ENCODE assay signal across 19 cellular contexts in the genomic region with DNA sequence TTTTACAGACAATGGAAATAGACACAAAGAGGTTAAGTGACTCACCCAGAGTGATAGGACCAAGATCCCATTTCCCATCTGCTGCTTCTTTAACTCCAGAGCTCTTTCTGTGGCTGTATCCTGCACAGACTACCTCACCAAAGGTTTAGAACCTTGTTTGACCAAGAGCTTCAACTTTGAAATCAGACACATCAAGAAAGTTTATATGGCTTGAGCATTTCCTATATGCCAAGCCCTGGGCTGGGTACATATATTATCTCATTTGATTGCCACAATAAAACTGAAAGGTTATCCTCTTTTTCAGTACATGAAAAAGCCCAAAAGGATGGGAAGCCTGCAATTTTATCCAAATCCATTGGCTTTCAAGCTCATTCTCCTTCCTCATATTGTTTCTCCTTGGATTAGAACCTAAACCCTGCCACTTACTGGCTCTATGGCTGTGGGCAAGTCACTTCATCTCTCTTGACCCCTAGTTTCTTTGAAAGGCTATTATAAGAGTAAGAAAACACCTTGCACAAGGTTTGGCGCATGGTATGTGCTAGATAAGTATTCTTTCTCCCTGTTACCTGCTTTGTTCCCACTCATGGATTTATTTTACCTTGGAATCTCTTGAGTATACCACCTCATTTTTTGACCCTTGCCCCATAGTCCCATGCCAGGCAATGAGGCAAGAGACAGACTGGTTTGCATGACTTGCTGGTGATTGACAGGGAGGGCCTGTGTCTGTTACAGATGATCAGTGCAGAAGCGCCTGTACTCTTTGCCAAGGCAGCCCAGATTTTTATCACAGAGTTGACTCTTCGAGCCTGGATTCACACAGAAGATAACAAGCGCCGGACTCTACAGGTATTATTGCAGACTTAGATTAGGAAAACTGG. TPM values are rescaled to one million over a fixed set of nuclear protein-coding genes. Genes with fewer than 3 reads are reported as not detected.
DNase-seq lines count a peak whose midpoint lies in the region; ATAC-seq, FAIRE-seq and TF ChIP-seq lines count a peak whose summit lies in the region.
"Had no signal": no experiment of that assay in that cellular context is flagged by ENCODE, and none has a peak within 500 bp of the region (broad histone marks: within the 10 kb centered on the region; RNA-seq: fewer than 3 reads in every experiment).

No MANE protein-coding gene starts in this region.

- intact Hi-C loops in activated T-helper 2 cell treated with anti-CD3 and anti-CD28 coated beads, Interferon-gamma antibody, Interleukin-2, Interleukin-4, amounts not matched to agents 10 μg/mL and 5 μg/mL and 100 μg/mL, durations not matched to agents 14 hours and 24 hours and 36 hours (cut with micrococcal nuclease), result no loop called here
- intact Hi-C loops in HepG2 (cut with micrococcal nuclease; ENCODE audit: unreplicated experiment) (no loop called here), psoas muscle (cut with DNase I) (no loop called here)

- H3K36me3 ChIP-seq in GM23338 (ENCODE audit: insufficient read depth) (peaks cover 31% of the 10 kb centered on the region), HepG2 (replicated peaks in 1 of 2; ENCODE audit: control insufficient read depth in 1 of 2, insufficient read depth in 2 of 2, low read length in 2 of 2) (peaks cover 13 to 70% of the 10 kb centered on the region in 2 experiments), psoas muscle (ENCODE audit: insufficient read depth in 1 of 2, low read depth in 1 of 2) (peaks cover 6 to 66% of the 10 kb centered on the region in 2 donors), neural progenitor cell (peaks cover 7% of the 10 kb centered on the region)

- FAIRE-seq in HepG2 (lab: Jason Lieb, UNC), result no peak
- FAIRE-seq: A549 had no signal

- H3K9me2 ChIP-seq in GM23338 (ENCODE audit: insufficient read depth), result no peaks in the 10 kb centered on the region

- no peak overlapping the region for H3K27ac ChIP-seq in GM23338 (ENCODE audit: low read depth)
- H3K27ac ChIP-seq in HepG2 (ENCODE audit: extremely low read length, insufficient read depth, low read length), result no peak overlapping the region
- H3K27ac ChIP-seq in psoas muscle, result peak overlapping the region; percentile 81
- no peak overlapping the region for H3K27ac ChIP-seq in neural progenitor cell
- H3K27ac ChIP-seq: A549; BLaER1 treated with 17β-estradiol and CSF1 and Interleukin-3, amounts not matched to agents 10 nM and 100 nM; KMS-11; Peyer's patch had no signal

- no peaks in the 10 kb centered on the region for H3K9me3 Mint-ChIP-seq in GM23338
- H3K9me3 Mint-ChIP-seq in activated T-helper 2 cell treated with anti-CD3 and anti-CD28 coated beads, Interferon-gamma antibody, Interleukin-2, Interleukin-4, amounts not matched to agents 10 μg/mL and 5 μg/mL and 100 μg/mL, durations not matched to agents 14 hours and 24 hours and 36 hours, result no peaks in the 10 kb centered on the region
- H3K9me3 Mint-ChIP-seq in neural progenitor cell, result no peaks in the 10 kb centered on the region
- H3K9me3 Mint-ChIP-seq in activated T-cell treated with anti-CD3 and anti-CD28 coated beads, Interleukin-2, amount 50 U/mL, for 72 hours, result no peaks in the 10 kb centered on the region
- H3K9me3 Mint-ChIP-seq: CD8-positive, alpha-beta memory T cell had no signal

- no TSS peak for BruUV-seq in HepG2 (replicated peaks; lab: Mats Ljungman, UMichigan)

- TF ChIP-seq EP300 in HepG2 (IDR thresholded peaks at IDR 0.05; ENCODE audit: low read depth in 2 of 2, low read length in 2 of 2), result no peak
- TF ChIP-seq EP300 in HepG2 (CRISPR knock-in tag; IDR thresholded peaks at IDR 0.05; ENCODE audit: borderline replicate concordance), result no peak

- TF ChIP-seq CTCF in GM23338 (conservative IDR thresholded peaks at IDR 0.05; ENCODE audit: low read depth in 2 of 2) (no peak), HepG2 (CRISPR knock-in tag; IDR thresholded peaks at IDR 0.05) (no peak), psoas muscle (IDR thresholded peaks at IDR 0.05) (no peak), neural progenitor cell (IDR thresholded peaks at IDR 0.05) (no peak)

- no peaks in the 10 kb centered on the region for H3F3A ChIP-seq in GM23338 (replicated peaks; ENCODE audit: low read depth)
- no peaks in the 10 kb centered on the region for H3F3A ChIP-seq in neural progenitor cell (ENCODE audit: low read depth)

- H3K9me3 ChIP-seq in HepG2 (ENCODE audit: low read length) (no peaks in the 10 kb centered on the region), psoas muscle (no peaks in the 10 kb centered on the region), neural progenitor cell (ENCODE audit: low read depth) (no peaks in the 10 kb centered on the region)
- H3K9me3 ChIP-seq: A549; BLaER1 treated with 17β-estradiol and CSF1 and Interleukin-3, amounts not matched to agents 10 nM and 100 nM; Peyer's patch had no signal

- no peak for TF ChIP-seq RAD21 in HepG2 (CRISPR knock-in tag; IDR thresholded peaks at IDR 0.05)

- H4K20me1 ChIP-seq in GM23338 (replicated peaks; ENCODE audit: insufficient read depth), result peaks cover 8% of the 10 kb centered on the region; the same call in 1 of the 2 replicates
- H4K20me1 ChIP-seq in HepG2 (ENCODE audit: insufficient read depth, low read length), result no peaks in the 10 kb centered on the region
- peaks cover 23% of the 10 kb centered on the region for H4K20me1 ChIP-seq in neural progenitor cell (ENCODE audit: low read depth)

- H3K4me2 ChIP-seq in GM23338 (no peak overlapping the region), HepG2 (ENCODE audit: low read depth, low read length) (no peak overlapping the region), neural progenitor cell (no peak overlapping the region)
- H3K4me2 ChIP-seq: A549, KMS-11 had no signal

- 0 out of 2 replicates have a peak overlapping the region, but pooled peaks have one; percentile 23 for H3K27ac Mint-ChIP-seq in GM23338
- H3K27ac Mint-ChIP-seq in activated T-helper 2 cell treated with anti-CD3 and anti-CD28 coated beads, Interferon-gamma antibody, Interleukin-2, Interleukin-4, amounts not matched to agents 10 μg/mL and 5 μg/mL and 100 μg/mL, durations not matched to agents 14 hours and 24 hours and 36 hours, result peak overlapping the region; percentile 58
- no peak overlapping the region for H3K27ac Mint-ChIP-seq in neural progenitor cell
- H3K27ac Mint-ChIP-seq in activated T-cell treated with anti-CD3 and anti-CD28 coated beads, Interleukin-2, amount 50 U/mL, for 72 hours, result no peak overlapping the region

- no peak for TF ChIP-seq POLR2A in HepG2 (IDR thresholded peaks at IDR 0.05; ENCODE audit: insufficient read depth in 1 of 2, low read depth in 2 of 2, low read length in 2 of 2)

- no peak for ATAC-seq in GM23338
- ATAC-seq in HepG2, result peak; percentile 41; the same call in 1 of the 3 replicates
- ATAC-seq in psoas muscle, result peak; percentile 94 to 97 (median 96)
- no peak for ATAC-seq in activated T-cell treated with anti-CD3 and anti-CD28 coated beads, Interleukin-2, amount 50 U/mL, for 72 hours (replicated peaks in 1 of 2)
- ATAC-seq: A549 had no signal

- H3K36me3 Mint-ChIP-seq in GM23338 (ENCODE audit: low read depth), result peaks cover 72% of the 10 kb centered on the region
- H3K36me3 Mint-ChIP-seq in activated T-helper 2 cell treated with anti-CD3 and anti-CD28 coated beads, Interferon-gamma antibody, Interleukin-2, Interleukin-4, amounts not matched to agents 10 μg/mL and 5 μg/mL and 100 μg/mL, durations not matched to agents 14 hours and 24 hours and 36 hours (ENCODE audit: low read depth), result peaks cover 81% of the 10 kb centered on the region
- peaks cover 36% of the 10 kb centered on the region for H3K36me3 Mint-ChIP-seq in neural progenitor cell
- peaks cover 6 to 17% of the 10 kb centered on the region in 2 donors for H3K36me3 Mint-ChIP-seq in activated T-cell treated with anti-CD3 and anti-CD28 coated beads, Interleukin-2, amount 50 U/mL, for 72 hours (ENCODE audit: insufficient read depth in 2 of 2)

- H3K4me1 ChIP-seq in GM23338 (ENCODE audit: insufficient read depth) (no peaks in the 10 kb centered on the region), HepG2 (ENCODE audit: insufficient read depth, low read length) (peaks cover 18% of the 10 kb centered on the region), psoas muscle (peaks cover 36% of the 10 kb centered on the region), neural progenitor cell (no peaks in the 10 kb centered on the region)

- no peak for DNase-seq in GM23338 (ENCODE audit: low spot score)
- no peak for DNase-seq in activated T-helper 2 cell treated with anti-CD3 and anti-CD28 coated beads, Interferon-gamma antibody, Interleukin-2, Interleukin-4, amounts not matched to agents 10 μg/mL and 5 μg/mL and 100 μg/mL, durations not matched to agents 14 hours and 24 hours and 36 hours (ENCODE audit: low spot score)
- DNase-seq in HepG2 (ENCODE audit: low spot score), result no peak
- peak in 1 of 2 donors; percentile 26 for DNase-seq in psoas muscle
- no peak for DNase-seq in neural progenitor cell (ENCODE audit: low spot score)
- no peak for DNase-seq in NCI-H1105 treated with DMSO at 0.1 percent for 48 hours (lab: John Stamatoyannopoulos, UW)
- no peak for DNase-seq in T-helper 9 cell
- no peak for DNase-seq in activated T-cell treated with anti-CD3 and anti-CD28 coated beads, Interleukin-2, amount 50 U/mL, for 72 hours
- DNase-seq: CD8-positive, alpha-beta memory T cell; NCI-H1092; NCI-H2081; NCI-H446 treated with DMSO at 0.1 percent for 48 hours; NK-92 treated with Interleukin-12 subunit alpha and Interleukin-12 subunit beta, amount 100 ng/mL, for 24 hours; Peyer's patch had no signal

- in situ Hi-C loops in HepG2 (cut with HindIII; ENCODE audit: extremely low pct_ligation_motif_present, low pct_unique_long_range_greater_than_20kb), result no loop called here

- H3K4me3 ChIP-seq in GM23338 (no peak overlapping the region), HepG2 (replicated peaks in 1 of 3; ENCODE audit: insufficient read depth in 1 of 3, low read depth in 2 of 3, low read length in 3 of 3) (no peak overlapping the region), psoas muscle (no peak overlapping the region), neural progenitor cell (no peak overlapping the region)
- H3K4me3 ChIP-seq: A549; BLaER1 treated with 17β-estradiol and CSF1 and Interleukin-3, amounts not matched to agents 10 nM and 100 nM; Peyer's patch had no signal

- H3K9ac ChIP-seq in HepG2 (ENCODE audit: insufficient read depth, low read depth, low read length), result no peak overlapping the region
- no peak overlapping the region for H3K9ac ChIP-seq in neural progenitor cell
- H3K9ac ChIP-seq: BLaER1 treated with 17β-estradiol and CSF1 and Interleukin-3, amounts not matched to agents 10 nM and 100 nM; KMS-11 had no signal

- H3K27me3 ChIP-seq in GM23338 (ENCODE audit: insufficient read depth), result no peaks in the 10 kb centered on the region
- H3K27me3 ChIP-seq in HepG2 (ENCODE audit: control insufficient read depth in 1 of 2, insufficient read depth in 2 of 2, low read length in 2 of 2), result no peaks in the 10 kb centered on the region
- H3K27me3 ChIP-seq in psoas muscle (ENCODE audit: insufficient read depth in 3 of 3, low read length in 2 of 3), result no peaks in the 10 kb centered on the region
- no peaks in the 10 kb centered on the region for H3K27me3 ChIP-seq in neural progenitor cell
- H3K27me3 ChIP-seq: BLaER1 treated with 17β-estradiol and CSF1 and Interleukin-3, amounts not matched to agents 10 nM and 100 nM; Peyer's patch had no signal

- H3K4me1 Mint-ChIP-seq in GM23338 (peaks cover 3% of the 10 kb centered on the region; the same call in 2 of the 3 replicates), neural progenitor cell (peaks cover 9% of the 10 kb centered on the region)
- H3K4me1 Mint-ChIP-seq in activated T-helper 2 cell treated with anti-CD3 and anti-CD28 coated beads, Interferon-gamma antibody, Interleukin-2, Interleukin-4, amounts not matched to agents 10 μg/mL and 5 μg/mL and 100 μg/mL, durations not matched to agents 14 hours and 24 hours and 36 hours (ENCODE audit: low read depth), result peaks cover 40% of the 10 kb centered on the region
- peaks cover 49% of the 10 kb centered on the region for H3K4me1 Mint-ChIP-seq in activated T-cell treated with anti-CD3 and anti-CD28 coated beads, Interleukin-2, amount 50 U/mL, for 72 hours (ENCODE audit: low read depth)

- H3K27me3 Mint-ChIP-seq in GM23338 (ENCODE audit: insufficient read depth, low read depth, poor library complexity) (peaks cover 3% of the 10 kb centered on the region), neural progenitor cell (ENCODE audit: insufficient read depth, low read depth) (no peaks in the 10 kb centered on the region)
- H3K27me3 Mint-ChIP-seq in activated T-helper 2 cell treated with anti-CD3 and anti-CD28 coated beads, Interferon-gamma antibody, Interleukin-2, Interleukin-4, amounts not matched to agents 10 μg/mL and 5 μg/mL and 100 μg/mL, durations not matched to agents 14 hours and 24 hours and 36 hours (ENCODE audit: low read depth), result no peaks in the 10 kb centered on the region
- H3K27me3 Mint-ChIP-seq in activated T-cell treated with anti-CD3 and anti-CD28 coated beads, Interleukin-2, amount 50 U/mL, for 72 hours (ENCODE audit: low read depth), result no peaks in the 10 kb centered on the region

- H3K4me3 Mint-ChIP-seq in GM23338, result no peak overlapping the region
- no peak overlapping the region for H3K4me3 Mint-ChIP-seq in activated T-helper 2 cell treated with anti-CD3 and anti-CD28 coated beads, Interferon-gamma antibody, Interleukin-2, Interleukin-4, amounts not matched to agents 10 μg/mL and 5 μg/mL and 100 μg/mL, durations not matched to agents 14 hours and 24 hours and 36 hours (ENCODE audit: low read depth)
- H3K4me3 Mint-ChIP-seq in neural progenitor cell, result no peak overlapping the region
- no peak overlapping the region for H3K4me3 Mint-ChIP-seq in activated T-cell treated with anti-CD3 and anti-CD28 coated beads, Interleukin-2, amount 50 U/mL, for 72 hours
- H3K4me3 Mint-ChIP-seq: CD8-positive, alpha-beta memory T cell had no signal

- H2AFZ ChIP-seq in GM23338 (no peak overlapping the region), HepG2 (ENCODE audit: low read length) (no peak overlapping the region), neural progenitor cell (replicated peaks) (no peak overlapping the region)

- CTCF ChIA-PET in HepG2 (lab: Yijun Ruan, JAX; ENCODE audit: low intra/inter-chr PET ratio, low total read pairs), result no interaction called here

- 89% methylated on average over 5 of the region's 5 CpGs for WGBS in HepG2 (ENCODE audit: low lambda C conversion rate)
- WGBS in psoas muscle, 3 donors, result 48 to 60% (median 50%) methylated on average over 5 of the region's 5 CpGs

- peaks cover 18% of the 10 kb centered on the region for H3K79me2 ChIP-seq in GM23338 (replicated peaks; ENCODE audit: insufficient read depth)
- peaks cover 15% of the 10 kb centered on the region for H3K79me2 ChIP-seq in HepG2 (ENCODE audit: insufficient read depth, low read length)
- H3K79me2 ChIP-seq in neural progenitor cell (ENCODE audit: low read depth), result peaks cover 28% of the 10 kb centered on the region

- POLR2A ChIA-PET in HepG2 (lab: Yijun Ruan, JAX), result interaction anchor here (0.6 to 2.7 kb wide), 6 partner anchors 9 to 58 kb away, joined by 3 to 17 read pairs (median 3); a partner anchor contains a TSS

RNA-seq across cellular contexts. Expression of a gene that starts 34.5 kb away (rescaled TPM):
- 2.9 and 3.0 TPM in 2 replicates for total RNA-seq in GM23338 (2014; rRNA removed; shearing (Covaris generic))
- 1.3 and 2.0 TPM in 2 replicates for polyA plus RNA-seq in GM23338 (2016; fragmentation: Nextera tagmentation; extraction: Ambion mirVana)
- 0.57 and 0.78 TPM in 2 replicates for total RNA-seq in activated T-helper 2 cell treated with anti-CD3 and anti-CD28 coated beads, Interferon-gamma antibody, Interleukin-2, Interleukin-4, amounts not matched to agents 10 μg/mL and 5 μg/mL and 100 μg/mL, durations not matched to agents 14 hours and 24 hours and 36 hours
- 0.02 TPM in 1 of 2 replicates, not detected in the other for total RNA-seq in HepG2 (2016; rRNA removed; fragmentation: Illumina TruSeq; extraction: Trizol)
- total RNA-seq in HepG2 (2016; cell fraction: cytosol; rRNA removed; fragmentation: Illumina TruSeq; extraction: Trizol; ENCODE audit: low read depth), result not detected in 2 replicates
- not detected in 2 replicates for total RNA-seq in HepG2 (2016; cell fraction: insoluble cytoplasmic fraction; rRNA removed; fragmentation: Illumina TruSeq; extraction: Trizol)
- not detected in 2 replicates for total RNA-seq in HepG2 (2016; cell fraction: membrane; rRNA removed; fragmentation: Illumina TruSeq; extraction: Trizol)
- not detected in 2 replicates for total RNA-seq in HepG2 (2016; cell fraction: nucleus; rRNA removed; fragmentation: Illumina TruSeq; extraction: Trizol)
- polyA plus RNA-seq in HepG2 (2011; rRNA removed), result 0.03 and 0.09 TPM in 2 replicates
- 0.03 and 0.05 TPM in 2 replicates for polyA plus RNA-seq in HepG2 (2011; cell fraction: cytosol; rRNA removed)
- 0.40 and 0.48 TPM in 2 replicates for polyA plus RNA-seq in HepG2 (2011; cell fraction: nucleus; rRNA removed)
- polyA plus RNA-seq in HepG2 (2012), result 0.04 and 0.12 TPM in 2 replicates
- polyA plus RNA-seq in HepG2 (2016; cell fraction: cytosol; fragmentation: Illumina TruSeq; extraction: Trizol; ENCODE audit: low read depth), result not detected in 2 replicates
- not detected in 2 replicates for polyA plus RNA-seq in HepG2 (2016; cell fraction: insoluble cytoplasmic fraction; fragmentation: Illumina TruSeq; extraction: Trizol; ENCODE audit: low read depth)
- polyA plus RNA-seq in HepG2 (2016; cell fraction: membrane; fragmentation: Illumina TruSeq; extraction: Trizol; ENCODE audit: low read depth), result 0.06 TPM in 1 of 2 replicates, not detected in the other
- polyA plus RNA-seq in HepG2 (2016; cell fraction: nucleus; fragmentation: Illumina TruSeq; extraction: Trizol; ENCODE audit: insufficient read depth, low read depth), result 0.19 and 0.45 TPM in 2 replicates
- polyA minus RNA-seq in HepG2 (2011; rRNA and poly(A)+ RNA removed; ENCODE audit: low replicate concordance), result 0.08 and 0.12 TPM in 2 replicates
- polyA minus RNA-seq in HepG2 (2011; cell fraction: cytosol; rRNA and poly(A)+ RNA removed), result not detected in 2 replicates
- polyA minus RNA-seq in HepG2 (2011; cell fraction: nucleus; rRNA and poly(A)+ RNA removed), result not detected in 2 replicates
- total RNA-seq in psoas muscle, result 1 to 10 TPM; 4.6 to 9.1 (median 6.3) TPM
- 1 to 10 TPM; 1.9 to 2.7 (median 2.1) TPM for polyA plus RNA-seq in psoas muscle
- total RNA-seq in neural progenitor cell (ENCODE audit: low replicate concordance), result 0.87 TPM in 1 of 2 replicates, not detected in the other
- total RNA-seq in activated T-cell treated with anti-CD3 and anti-CD28 coated beads, Interleukin-2, amount 50 U/mL, for 72 hours, result under 1 TPM; 0.58 to 0.60 TPM
- total RNA-seq: H4, MCF 10A had no signal
- polyA plus RNA-seq: CD8-positive, alpha-beta memory T cell had no signal

RNA-seq across cellular contexts. Expression of a gene that starts 57.6 kb away (rescaled TPM):
- 37.8 and 42.7 TPM in 2 replicates for total RNA-seq in GM23338 (2014; rRNA removed; shearing (Covaris generic))
- polyA plus RNA-seq in GM23338 (2016; fragmentation: Nextera tagmentation; extraction: Ambion mirVana) (34.5 and 36.2 TPM in 2 replicates), HepG2 (2011; rRNA removed) (69.6 and 73.7 TPM in 2 replicates), psoas muscle (10 to 100 TPM; 52.0 to 69.0 (median 58.6) TPM)
- total RNA-seq in activated T-helper 2 cell treated with anti-CD3 and anti-CD28 coated beads, Interferon-gamma antibody, Interleukin-2, Interleukin-4, amounts not matched to agents 10 μg/mL and 5 μg/mL and 100 μg/mL, durations not matched to agents 14 hours and 24 hours and 36 hours, result 66.0 and 68.4 TPM in 2 replicates
- total RNA-seq in HepG2 (2016; rRNA removed; fragmentation: Illumina TruSeq; extraction: Trizol) (33.9 and 41.3 TPM in 2 replicates), psoas muscle (10 to 100 TPM; 45.8 to 67.8 (median 61.1) TPM), neural progenitor cell (ENCODE audit: low replicate concordance) (38.0 and 61.3 TPM in 2 replicates)
- total RNA-seq in HepG2 (2016; cell fraction: cytosol; rRNA removed; fragmentation: Illumina TruSeq; extraction: Trizol; ENCODE audit: low read depth), result 25.9 and 26.3 TPM in 2 replicates
- 33.9 and 40.9 TPM in 2 replicates for total RNA-seq in HepG2 (2016; cell fraction: insoluble cytoplasmic fraction; rRNA removed; fragmentation: Illumina TruSeq; extraction: Trizol)
- total RNA-seq in HepG2 (2016; cell fraction: membrane; rRNA removed; fragmentation: Illumina TruSeq; extraction: Trizol), result 39.1 and 40.3 TPM in 2 replicates
- total RNA-seq in HepG2 (2016; cell fraction: nucleus; rRNA removed; fragmentation: Illumina TruSeq; extraction: Trizol), result 32.4 and 36.8 TPM in 2 replicates
- polyA plus RNA-seq in HepG2 (2011; cell fraction: cytosol; rRNA removed), result 53.5 and 68.5 TPM in 2 replicates
- polyA plus RNA-seq in HepG2 (2011; cell fraction: nucleus; rRNA removed), result 81.8 and 103 TPM in 2 replicates
- 34.0 and 34.2 TPM in 2 replicates for polyA plus RNA-seq in HepG2 (2012)
- 36.8 and 37.1 TPM in 2 replicates for polyA plus RNA-seq in HepG2 (2016; cell fraction: cytosol; fragmentation: Illumina TruSeq; extraction: Trizol; ENCODE audit: low read depth)
- 67.3 and 76.9 TPM in 2 replicates for polyA plus RNA-seq in HepG2 (2016; cell fraction: insoluble cytoplasmic fraction; fragmentation: Illumina TruSeq; extraction: Trizol; ENCODE audit: low read depth)
- polyA plus RNA-seq in HepG2 (2016; cell fraction: membrane; fragmentation: Illumina TruSeq; extraction: Trizol; ENCODE audit: low read depth), result 46.4 and 53.8 TPM in 2 replicates
- polyA plus RNA-seq in HepG2 (2016; cell fraction: nucleus; fragmentation: Illumina TruSeq; extraction: Trizol; ENCODE audit: insufficient read depth, low read depth), result 88.2 and 99.1 TPM in 2 replicates
- 97.3 and 101 TPM in 2 replicates for polyA minus RNA-seq in HepG2 (2011; rRNA and poly(A)+ RNA removed; ENCODE audit: low replicate concordance)
- 34.4 and 38.4 TPM in 2 replicates for polyA minus RNA-seq in HepG2 (2011; cell fraction: cytosol; rRNA and poly(A)+ RNA removed)
- 57.3 and 58.2 TPM in 2 replicates for polyA minus RNA-seq in HepG2 (2011; cell fraction: nucleus; rRNA and poly(A)+ RNA removed)
- 10 to 100 TPM; 64.0 to 74.3 TPM for total RNA-seq in activated T-cell treated with anti-CD3 and anti-CD28 coated beads, Interleukin-2, amount 50 U/mL, for 72 hours

Comparison
In these comparisons a context has a peak if more than half of its experiments do, and no peak if none do; other contexts are left out.
1. ATAC-seq: peak in HepG2 (single experiment) and psoas muscle (4 of 4); none in GM23338 (single experiment) and activated T-cell treated with anti-CD3 and anti-CD28 coated beads, Interleukin-2, amount 50 U/mL, for 72 hours (0 of 2).
2. H3K27ac Mint-ChIP-seq: peak in GM23338 (single experiment) and activated T-helper 2 cell treated with anti-CD3 and anti-CD28 coated beads, Interferon-gamma antibody, Interleukin-2, Interleukin-4, amounts not matched to agents 10 μg/mL and 5 μg/mL and 100 μg/mL, durations not matched to agents 14 hours and 24 hours and 36 hours (single experiment); none in neural progenitor cell (single experiment) and activated T-cell treated with anti-CD3 and anti-CD28 coated beads, Interleukin-2, amount 50 U/mL, for 72 hours (single experiment).